ENCODE assay signal across 8 cellular contexts in the genomic region with DNA sequence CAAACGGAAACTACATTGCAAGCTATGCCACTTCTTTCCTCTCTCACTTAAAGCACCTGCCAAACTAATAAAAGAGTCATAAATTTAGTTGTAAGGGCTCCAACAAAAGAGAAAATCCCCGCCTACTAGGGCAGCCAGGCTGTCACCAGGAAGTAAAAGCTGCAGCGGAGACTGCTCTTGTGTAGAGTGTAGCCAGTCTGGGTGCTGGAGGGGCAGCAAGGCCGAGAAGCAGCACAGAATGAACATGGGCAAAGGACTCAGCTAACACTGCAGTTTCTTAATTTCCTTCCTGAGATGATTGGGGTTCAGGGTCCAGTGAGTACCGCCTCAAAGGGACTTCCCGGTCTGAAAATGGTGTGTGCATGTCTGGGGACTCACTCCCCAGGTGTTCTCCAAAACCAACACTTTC.
DNase-seq lines count a peak whose midpoint lies in the region; ATAC-seq and TF ChIP-seq lines count a peak whose summit lies in the region.

No MANE protein-coding gene starts in this region.

- DNase-seq in left ventricle myocardium superior (peak; percentile 31), cardiac septum (ENCODE audit: low spot score) (no peak), H7 (peak; percentile 30), LoVo (ENCODE audit: low spot score) (peak; percentile 70), mesendoderm (no peak), hippocampal formation (lab: John Stamatoyannopoulos, UW) (no peak), OCI-M2 (lab: John Stamatoyannopoulos, UW; ENCODE audit: unreplicated experiment) (no peak)

- H4K5ac ChIP-seq in mesendoderm (ENCODE audit: low read length) = no peak overlapping the region

- H3K36me3 ChIP-seq in H7 (replicated peaks; ENCODE audit: control insufficient read depth, insufficient read depth, low read length) (no peaks in the 10 kb centered on the region), SU-DHL-6 (ENCODE audit: low read length) (no peaks in the 10 kb centered on the region), mesendoderm (ENCODE audit: control insufficient read depth, insufficient read depth, low read length) (no peaks in the 10 kb centered on the region)

- no peak overlapping the region for H2BK5ac ChIP-seq in mesendoderm (ENCODE audit: low read length)

- H3K79me1 ChIP-seq in mesendoderm (ENCODE audit: low read length) = no peaks in the 10 kb centered on the region

- ATAC-seq in left ventricle myocardium superior = no peak

- H3K23ac ChIP-seq in mesendoderm (ENCODE audit: low read length) = no peak overlapping the region

- no CpG with 5 or more reads among the region's 6 CpGs for WGBS in mesendoderm (ENCODE audit: extremely low coverage, insufficient coverage, low lambda C conversion rate)

- H3F3A ChIP-seq in SU-DHL-6 (ENCODE audit: insufficient read depth) = no peaks in the 10 kb centered on the region

- H3K4me2 ChIP-seq in SU-DHL-6 (ENCODE audit: low read depth, low read length, poor library complexity, severe bottlenecking) (peak overlapping the region; percentile 39), mesendoderm (ENCODE audit: low read length) (no peak overlapping the region)

- peak overlapping the region; percentile 51 for H2AFZ ChIP-seq in SU-DHL-6 (ENCODE audit: low read depth, low read length, severe bottlenecking)

- no peaks in the 10 kb centered on the region for H4K20me1 ChIP-seq in SU-DHL-6 (ENCODE audit: low read depth, low read length)

- no peak overlapping the region for H4K8ac ChIP-seq in mesendoderm (ENCODE audit: low read depth, low read length)

- no peak overlapping the region for H3K4me3 ChIP-seq in H7 (ENCODE audit: insufficient read depth, low read depth, low read length)
- H3K4me3 ChIP-seq in SU-DHL-6 (ENCODE audit: insufficient read depth, low read length, poor library complexity, severe bottlenecking) = no peak overlapping the region
- H3K4me3 ChIP-seq in mesendoderm (ENCODE audit: low read length) = no peak overlapping the region

- peaks cover 2% of the 10 kb centered on the region for H3K4me1 ChIP-seq in mesendoderm (ENCODE audit: control insufficient read depth, low read depth, low read length)

- H3K27ac ChIP-seq in SU-DHL-6 (ENCODE audit: low read depth, low read length) (no peak overlapping the region), mesendoderm (ENCODE audit: low read depth, low read length) (no peak overlapping the region)

- H3K9me3 ChIP-seq in SU-DHL-6 (ENCODE audit: insufficient read depth, low read length) = no peaks in the 10 kb centered on the region

- no peaks in the 10 kb centered on the region for H3K9me2 ChIP-seq in SU-DHL-6 (replicated peaks; ENCODE audit: insufficient read depth, low read length)

- H3K79me2 ChIP-seq in SU-DHL-6 (ENCODE audit: insufficient read depth, low read length) = no peaks in the 10 kb centered on the region
- H3K79me2 ChIP-seq in mesendoderm (ENCODE audit: control insufficient read depth, insufficient read depth, low read length) = no peaks in the 10 kb centered on the region

- no peak overlapping the region for H3K4ac ChIP-seq in mesendoderm (ENCODE audit: low read depth, low read length)

- peak overlapping the region; percentile 51 for H3K56ac ChIP-seq in mesendoderm (ENCODE audit: low read length)

- intact Hi-C loops in left ventricle myocardium superior (cut with micrococcal nuclease) (loop anchor here (5.0 kb wide), 1 partner anchor 86 kb away; no protein-coding TSS in a partner anchor), cardiac septum (cut with DNase I) (no loop called here)

- no peak overlapping the region for H3K18ac ChIP-seq in mesendoderm (ENCODE audit: low read length)

- no peak overlapping the region for H2BK15ac ChIP-seq in mesendoderm (replicated peaks; ENCODE audit: low read depth)

- no peak overlapping the region for H2BK120ac ChIP-seq in mesendoderm (ENCODE audit: low read depth, low read length)

- no peak for TF ChIP-seq CTCF in SU-DHL-6 (IDR thresholded peaks at IDR 0.05; ENCODE audit: insufficient read depth, low read length, poor library complexity, severe bottlenecking)

- H3K9ac ChIP-seq in SU-DHL-6 (ENCODE audit: low read length) (no peak overlapping the region), mesendoderm (ENCODE audit: low read length) (peak overlapping the region; percentile 6)

- H2AK5ac ChIP-seq in mesendoderm (ENCODE audit: low read length) = no peak overlapping the region

- H3K27me3 ChIP-seq in H7 (ENCODE audit: control insufficient read depth, insufficient read depth, low read length) = no peaks in the 10 kb centered on the region
- no peaks in the 10 kb centered on the region for H3K27me3 ChIP-seq in SU-DHL-6 (ENCODE audit: low read length)
- no peaks in the 10 kb centered on the region for H3K27me3 ChIP-seq in mesendoderm (ENCODE audit: insufficient read depth, low read length, poor library complexity)

Comparison
In these comparisons a context has a peak if more than half of its experiments do, and no peak if none do; other contexts are left out.
1. DNase-seq: peak in left ventricle myocardium superior (single experiment), H7 (single experiment) and LoVo (single experiment); none in cardiac septum (single experiment), mesendoderm (single experiment), hippocampal formation (0 of 2) and OCI-M2 (single experiment).